ENCODE assay signal across 12 cellular contexts in the genomic region with DNA sequence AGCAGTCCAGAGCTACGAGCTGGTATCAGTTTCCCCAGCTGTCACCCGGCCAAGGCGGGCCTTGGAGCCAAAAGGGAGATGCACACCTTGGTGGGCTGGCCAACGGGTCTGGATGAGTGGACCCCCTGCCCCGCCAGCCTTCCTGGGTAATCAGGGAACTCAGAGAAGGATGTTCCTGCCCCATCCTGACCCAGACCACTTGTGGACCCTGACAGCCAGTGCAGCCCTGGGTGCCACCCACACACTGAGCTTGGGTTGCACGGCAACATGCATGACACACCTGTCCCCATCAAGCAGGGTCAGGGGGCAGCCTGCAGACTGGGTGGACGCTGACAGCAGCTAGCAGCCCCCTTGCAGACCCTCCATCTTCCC. TPM values are rescaled to one million over a fixed set of nuclear protein-coding genes. Genes with fewer than 3 reads are reported as not detected.
DNase-seq lines count a peak whose midpoint lies in the region; ATAC-seq and TF ChIP-seq lines count a peak whose summit lies in the region.
"Had no signal": no experiment of that assay in that cellular context is flagged by ENCODE, and none has a peak within 500 bp of the region (broad histone marks: within the 10 kb centered on the region; RNA-seq: fewer than 3 reads in every experiment).

No MANE protein-coding gene starts in this region.

- H3K27ac ChIP-seq in CD4-positive, alpha-beta T cell (ENCODE audit: low read depth, low read length), result no peak overlapping the region
- no peak overlapping the region for H3K27ac ChIP-seq in HUES6 (ENCODE audit: low read depth, low read length)

- peaks cover 37% of the 10 kb centered on the region for H3K4me1 Mint-ChIP-seq in CD4-positive, alpha-beta T cell (ENCODE audit: low read depth)
- peaks cover 42% of the 10 kb centered on the region for H3K4me1 Mint-ChIP-seq in central memory CD8-positive, alpha-beta T cell
- H3K4me1 Mint-ChIP-seq in natural killer cell treated with Interleukin-12 subunit alpha and Interleukin-12 subunit beta and Interleukin-15 and Interleukin-18, amount 100 ng/mL, for 72 hours (ENCODE audit: low read depth in 2 of 2), result peaks cover 19 to 27% of the 10 kb centered on the region in 2 donors

- H3K36me3 ChIP-seq in HUES6 (ENCODE audit: control insufficient read depth, insufficient read depth, low read length), result peaks cover 13% of the 10 kb centered on the region
- H3K36me3 ChIP-seq: uterus had no signal

- no peak for ATAC-seq in CD4-positive, alpha-beta T cell (ENCODE audit: poor library complexity)
- no peak for ATAC-seq in central memory CD8-positive, alpha-beta T cell (replicated peaks; ENCODE audit: extremely low read depth, poor library complexity, severe bottlenecking)
- no peak for ATAC-seq in natural killer cell treated with Interleukin-12 subunit alpha and Interleukin-12 subunit beta and Interleukin-15 and Interleukin-18, amount 100 ng/mL, for 72 hours
- no peak for ATAC-seq in GM19035 (IDR thresholded peaks at IDR 0.05; ENCODE audit: unreplicated experiment)
- no peak for ATAC-seq in GM21390 (IDR thresholded peaks at IDR 0.05; ENCODE audit: unreplicated experiment)

- DNase-seq in CD4-positive, alpha-beta T cell, result no peak
- no peak for DNase-seq in central memory CD8-positive, alpha-beta T cell (ENCODE audit: low spot score in 2 of 2)
- no peak for DNase-seq in natural killer cell treated with Interleukin-12 subunit alpha and Interleukin-12 subunit beta and Interleukin-15 and Interleukin-18, amount 100 ng/mL, for 72 hours (ENCODE audit: low spot score)
- DNase-seq in NCI-H748 treated with DMSO at 0.1 percent for 48 hours (lab: John Stamatoyannopoulos, UW) (no peak), DMS 273 treated with DMSO at 0.1 percent for 48 hours (lab: John Stamatoyannopoulos, UW) (no peak)
- DNase-seq: DMS153; NCI-H1092; stimulated activated CD4-positive, alpha-beta T cell treated with anti-CD3 and anti-CD28 coated beads, Interleukin-4, amount 100 ng/mL, for 4 hours; uterus had no signal

- peaks cover 12% of the 10 kb centered on the region for H3K36me3 Mint-ChIP-seq in CD4-positive, alpha-beta T cell (ENCODE audit: low read depth)
- H3K36me3 Mint-ChIP-seq in central memory CD8-positive, alpha-beta T cell (ENCODE audit: insufficient read depth), result peaks cover 11% of the 10 kb centered on the region
- H3K36me3 Mint-ChIP-seq in natural killer cell treated with Interleukin-12 subunit alpha and Interleukin-12 subunit beta and Interleukin-15 and Interleukin-18, amount 100 ng/mL, for 72 hours, result no peaks in the 10 kb centered on the region

- H3K4me1 ChIP-seq in HUES6 (ENCODE audit: control insufficient read depth, insufficient read depth, low read length), result peaks cover 37% of the 10 kb centered on the region

- H3K27me3 Mint-ChIP-seq in CD4-positive, alpha-beta T cell, result peaks cover 49% of the 10 kb centered on the region
- peaks cover 42% of the 10 kb centered on the region for H3K27me3 Mint-ChIP-seq in central memory CD8-positive, alpha-beta T cell
- H3K27me3 Mint-ChIP-seq in natural killer cell treated with Interleukin-12 subunit alpha and Interleukin-12 subunit beta and Interleukin-15 and Interleukin-18, amount 100 ng/mL, for 72 hours, result peaks cover 26 to 36% of the 10 kb centered on the region in 2 donors

- POLR2A ChIA-PET in CD4-positive, alpha-beta T cell (lab: Charles Lee), result interaction anchor here (0.8 kb wide), 1 partner anchor 97 kb away, joined by 3 read pairs; no protein-coding TSS in a partner anchor

- peaks cover 44% of the 10 kb centered on the region for H3K27me3 ChIP-seq in CD4-positive, alpha-beta T cell (ENCODE audit: control insufficient read depth, insufficient read depth, low read length)
- H3K27me3 ChIP-seq in HUES6 (ENCODE audit: control insufficient read depth, insufficient read depth, low read length), result peaks cover 54% of the 10 kb centered on the region

- CTCF ChIA-PET in CD4-positive, alpha-beta T cell (lab: Charles Lee), result no interaction called here

- intact Hi-C loops in CD4-positive, alpha-beta T cell (cut with DNase I, micrococcal nuclease), result no loop called here

- H3K27ac Mint-ChIP-seq in CD4-positive, alpha-beta T cell, result peak overlapping the region; percentile 93
- H3K27ac Mint-ChIP-seq in central memory CD8-positive, alpha-beta T cell (ENCODE audit: low read depth), result no peak overlapping the region
- H3K27ac Mint-ChIP-seq in natural killer cell treated with Interleukin-12 subunit alpha and Interleukin-12 subunit beta and Interleukin-15 and Interleukin-18, amount 100 ng/mL, for 72 hours, result no peak overlapping the region

- H3K9me3 ChIP-seq in CD4-positive, alpha-beta T cell (ENCODE audit: control insufficient read depth, low read length), result no peaks in the 10 kb centered on the region
- no peaks in the 10 kb centered on the region for H3K9me3 ChIP-seq in HUES6 (ENCODE audit: control insufficient read depth, insufficient read depth, low read depth, low read length)
- H3K9me3 ChIP-seq: uterus had no signal

- TF ChIP-seq CTCF in CD4-positive, alpha-beta T cell (IDR thresholded peaks at IDR 0.05), result no peak

- peak overlapping the region; percentile 93 for H3K4me3 Mint-ChIP-seq in CD4-positive, alpha-beta T cell
- peak overlapping the region; percentile 89 for H3K4me3 Mint-ChIP-seq in central memory CD8-positive, alpha-beta T cell
- peak overlapping the region; percentile 99 for H3K4me3 Mint-ChIP-seq in natural killer cell treated with Interleukin-12 subunit alpha and Interleukin-12 subunit beta and Interleukin-15 and Interleukin-18, amount 100 ng/mL, for 72 hours

- peak overlapping the region; percentile 10 for H3K9ac ChIP-seq in HUES6 (ENCODE audit: low read length)

- H3K4me3 ChIP-seq in HUES6 (ENCODE audit: low read depth, low read length), result peak overlapping the region; percentile 57

- no peaks in the 10 kb centered on the region for H3K9me3 Mint-ChIP-seq in CD4-positive, alpha-beta T cell
- H3K9me3 Mint-ChIP-seq in central memory CD8-positive, alpha-beta T cell, result no peaks in the 10 kb centered on the region
- H3K9me3 Mint-ChIP-seq in natural killer cell treated with Interleukin-12 subunit alpha and Interleukin-12 subunit beta and Interleukin-15 and Interleukin-18, amount 100 ng/mL, for 72 hours, result no peaks in the 10 kb centered on the region

RNA-seq across cellular contexts. Expression of gene SLC25A1, which starts 8.6 kb away (rescaled TPM):
- total RNA-seq in CD4-positive, alpha-beta T cell, result 10 to 100 TPM; 17.6 to 18.0 TPM
- total RNA-seq in natural killer cell treated with Interleukin-12 subunit alpha and Interleukin-12 subunit beta and Interleukin-15 and Interleukin-18, amount 100 ng/mL, for 72 hours, result 10 to 100 TPM; 44.5 to 44.7 TPM

RNA-seq across cellular contexts. Expression of gene GSC2, which starts 19.8 kb away (rescaled TPM):
- total RNA-seq in CD4-positive, alpha-beta T cell, result not detected
- not detected for total RNA-seq in natural killer cell treated with Interleukin-12 subunit alpha and Interleukin-12 subunit beta and Interleukin-15 and Interleukin-18, amount 100 ng/mL, for 72 hours
- total RNA-seq: uterus had no signal

RNA-seq across cellular contexts. Expression of gene ESS2, which starts 25.5 kb away (rescaled TPM):
- 10 to 100 TPM; 56.1 to 58.0 TPM for total RNA-seq in CD4-positive, alpha-beta T cell
- total RNA-seq in natural killer cell treated with Interleukin-12 subunit alpha and Interleukin-12 subunit beta and Interleukin-15 and Interleukin-18, amount 100 ng/mL, for 72 hours, result 10 to 100 TPM; 30.0 to 38.6 TPM

RNA-seq across cellular contexts. Expression of gene TSSK2, which starts 38.8 kb away (rescaled TPM):
- under 1 TPM in 1 of 2 experiments, not detected in 1; 0.31 TPM for total RNA-seq in CD4-positive, alpha-beta T cell
- total RNA-seq in natural killer cell treated with Interleukin-12 subunit alpha and Interleukin-12 subunit beta and Interleukin-15 and Interleukin-18, amount 100 ng/mL, for 72 hours, result under 1 TPM in 1 of 2 donors, not detected in 1; 0.39 TPM

RNA-seq across cellular contexts. Expression of gene DGCR2, which starts 47.7 kb away (rescaled TPM):
- total RNA-seq in CD4-positive, alpha-beta T cell, result 10 to 100 TPM; 31.9 to 35.5 TPM
- 10 to 100 TPM; 29.6 to 34.6 TPM for total RNA-seq in natural killer cell treated with Interleukin-12 subunit alpha and Interleukin-12 subunit beta and Interleukin-15 and Interleukin-18, amount 100 ng/mL, for 72 hours
